1 cellular context compared by ENCODE assay signal in genomic region chr6:128005009-128005408, GRCh38.
A peak's percentile ranks its signal among the peaks of the same experiment; 100 is the strongest.
TF ChIP-seq lines count a peak whose summit lies in the region.

No MANE protein-coding gene starts in this region.

TF ChIP-seq in liver, 16 proteins besides CTCF, POLR2A, EP300 and RAD21:
- TF ChIP-seq ZBTB33 (IDR thresholded peaks at IDR 0.05) = no peak
- peak; percentile 48 for TF ChIP-seq ATF3 (IDR thresholded peaks at IDR 0.05)
- TF ChIP-seq RXRA (IDR thresholded peaks at IDR 0.05) = no peak
- peak in 1 of 2 donors; percentile 43 for TF ChIP-seq HNF4A (conservative IDR thresholded peaks at IDR 0.05)
- peak; percentile 67 to 88 for TF ChIP-seq JUND (IDR thresholded peaks at IDR 0.05)
